Comparison of ENCODE assay signal across 23 cellular contexts in the genomic region with DNA sequence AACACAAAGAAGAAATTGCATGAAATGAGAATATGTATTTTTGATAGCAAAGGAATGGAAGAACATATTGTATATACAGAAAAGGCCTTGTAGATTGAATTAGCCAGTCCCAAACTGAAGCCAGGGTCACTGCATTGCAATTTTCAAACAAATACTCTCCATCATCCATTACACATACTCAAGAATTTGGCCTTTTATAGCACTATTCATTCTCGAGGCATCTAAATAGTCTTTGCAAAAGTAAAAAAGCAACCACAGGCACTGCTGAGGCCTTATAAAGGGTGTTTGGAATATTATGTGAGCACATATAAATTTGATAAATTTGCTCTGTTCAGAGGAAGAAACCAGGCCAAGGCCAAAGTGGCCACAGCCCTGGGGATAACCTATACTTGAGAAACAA.
DNase-seq lines count a peak whose midpoint lies in the region; ATAC-seq and TF ChIP-seq lines count a peak whose summit lies in the region.
"Had no signal": no experiment of that assay in that cellular context is flagged by ENCODE, and none has a peak within 500 bp of the region (broad histone marks: within the 10 kb centered on the region; RNA-seq: fewer than 3 reads in every experiment).

No MANE protein-coding gene starts in this region.

- no peak overlapping the region for H3K9ac ChIP-seq in adipocyte (ENCODE audit: low read length)

- no peaks in the 10 kb centered on the region for H3K9me3 Mint-ChIP-seq in activated CD4-positive, alpha-beta memory T cell treated with anti-CD3 and anti-CD28 coated beads for 36 hours
- H3K9me3 Mint-ChIP-seq in activated CD4-positive, alpha-beta memory T cell treated with anti-CD3 and anti-CD28 coated beads, Interleukin-2, amount 10 ng/mL, durations not matched to agents 7 days and 5 days: peaks cover 5% of the 10 kb centered on the region
- H3K9me3 Mint-ChIP-seq: immature natural killer cell had no signal

- H3K27me3 Mint-ChIP-seq in activated CD4-positive, alpha-beta memory T cell treated with anti-CD3 and anti-CD28 coated beads for 36 hours: no peaks in the 10 kb centered on the region
- no peaks in the 10 kb centered on the region for H3K27me3 Mint-ChIP-seq in activated CD4-positive, alpha-beta memory T cell treated with anti-CD3 and anti-CD28 coated beads, Interleukin-2, amount 10 ng/mL, durations not matched to agents 7 days and 5 days
- H3K27me3 Mint-ChIP-seq: naive thymus-derived CD8-positive, alpha-beta T cell had no signal

- no peak for DNase-seq in activated CD4-positive, alpha-beta memory T cell treated with anti-CD3 and anti-CD28 coated beads for 36 hours
- no peak for DNase-seq in activated CD4-positive, alpha-beta memory T cell treated with anti-CD3 and anti-CD28 coated beads, Interleukin-2, amount 10 ng/mL, durations not matched to agents 7 days and 5 days
- DNase-seq in GM04503 (ENCODE audit: low read depth) (peak; percentile 74), adipocyte (ENCODE audit: low read depth) (peak; percentile 47), osteoblast (ENCODE audit: insufficient read length, low spot score, missing footprints) (no peak), Ammon's horn (ENCODE audit: low spot score) (no peak)
- DNase-seq in NK-92 treated with Interleukin-12 subunit alpha and Interleukin-12 subunit beta, amount 100 ng/mL, for 24 hours (lab: John Stamatoyannopoulos, UW): no peak
- DNase-seq: activated CD4-positive, CD25-positive, alpha-beta regulatory T cell; activated effector memory CD4-positive, alpha-beta T cell treated with Interleukin-2 at 50 U/mL for 16 hours; caudate nucleus; immature natural killer cell; left ventricle myocardium inferior; naive thymus-derived CD8-positive, alpha-beta T cell; NCI-H187; NCI-H526 treated with DMSO at 0.1 percent for 48 hours; retina; stimulated activated CD4-positive, alpha-beta T cell treated with anti-CD3 and anti-CD28 coated beads, Interleukin-2, amount 100 ng/mL, for 48 hours; T1000; tibial artery had no signal

- peak overlapping the region; percentile 82 for H3K27ac Mint-ChIP-seq in activated CD4-positive, alpha-beta memory T cell treated with anti-CD3 and anti-CD28 coated beads for 36 hours
- no peak overlapping the region for H3K27ac Mint-ChIP-seq in activated CD4-positive, alpha-beta memory T cell treated with anti-CD3 and anti-CD28 coated beads, Interleukin-2, amount 10 ng/mL, durations not matched to agents 7 days and 5 days

- no peaks in the 10 kb centered on the region for H3K36me3 ChIP-seq in adipocyte (ENCODE audit: control insufficient read depth, insufficient read depth, low read length, severe bottlenecking)
- H3K36me3 ChIP-seq in osteoblast (ENCODE audit: insufficient read depth, low read length): peaks cover 12% of the 10 kb centered on the region

- H3K27ac ChIP-seq in osteoblast (ENCODE audit: low read depth, low read length): peak overlapping the region; percentile 43
- H3K27ac ChIP-seq: hepatocyte, left ventricle myocardium inferior, tibial artery had no signal

- H2AFZ ChIP-seq in osteoblast (ENCODE audit: low read length): no peak overlapping the region
- H2AFZ ChIP-seq: hepatocyte had no signal

- no peaks in the 10 kb centered on the region for H3K79me2 ChIP-seq in osteoblast (ENCODE audit: insufficient read depth, low read length)
- H3K79me2 ChIP-seq: hepatocyte had no signal

- H4K20me1 ChIP-seq in osteoblast (ENCODE audit: insufficient read depth, low read length): no peaks in the 10 kb centered on the region

- H3K4me3 ChIP-seq in adipocyte (ENCODE audit: low read length) (no peak overlapping the region), osteoblast (ENCODE audit: insufficient read depth, low read length) (no peak overlapping the region)
- H3K4me3 ChIP-seq: hepatocyte, left ventricle myocardium inferior, tibial artery had no signal

- no peak for TF ChIP-seq CTCF in osteoblast (IDR thresholded peaks at IDR 0.05; ENCODE audit: extremely low read depth, low read depth, low read length)

- CTCF ChIA-PET in activated CD4-positive, alpha-beta memory T cell treated with anti-CD3 and anti-CD28 coated beads for 36 hours (lab: Charles Lee): interaction anchor here (0.8 kb wide), 1 partner anchor 42 kb away, joined by 3 read pairs; no protein-coding TSS in a partner anchor
- CTCF ChIA-PET in activated CD4-positive, alpha-beta memory T cell treated with anti-CD3 and anti-CD28 coated beads, Interleukin-2, amount 10 ng/mL, durations not matched to agents 7 days and 5 days (lab: Charles Lee): no interaction called here

- peaks cover 44% of the 10 kb centered on the region for H3K4me1 Mint-ChIP-seq in activated CD4-positive, alpha-beta memory T cell treated with anti-CD3 and anti-CD28 coated beads for 36 hours (ENCODE audit: low read depth)
- peaks cover 6% of the 10 kb centered on the region for H3K4me1 Mint-ChIP-seq in activated CD4-positive, alpha-beta memory T cell treated with anti-CD3 and anti-CD28 coated beads, Interleukin-2, amount 10 ng/mL, durations not matched to agents 7 days and 5 days
- H3K4me1 Mint-ChIP-seq: immature natural killer cell, mesothelial cell of epicardium had no signal

- intact Hi-C loops in activated CD4-positive, alpha-beta memory T cell treated with anti-CD3 and anti-CD28 coated beads for 36 hours (cut with micrococcal nuclease): loop anchor here (1.0 kb wide), 1 partner anchor 8 kb away; no protein-coding TSS in a partner anchor

- POLR2A ChIA-PET in activated CD4-positive, alpha-beta memory T cell treated with anti-CD3 and anti-CD28 coated beads for 36 hours (lab: Charles Lee): interaction anchor here (0.8 to 1.1 kb wide), 3 partner anchors 9 to 196 kb away, joined by 3 to 5 read pairs (median 3); no protein-coding TSS in a partner anchor
- POLR2A ChIA-PET in activated CD4-positive, alpha-beta memory T cell treated with anti-CD3 and anti-CD28 coated beads, Interleukin-2, amount 10 ng/mL, durations not matched to agents 7 days and 5 days (lab: Charles Lee): no interaction called here

- H3K9me3 ChIP-seq in adipocyte (ENCODE audit: control insufficient read depth, low read length) (no peaks in the 10 kb centered on the region), osteoblast (ENCODE audit: low read depth, low read length) (no peaks in the 10 kb centered on the region)
- H3K9me3 ChIP-seq: left ventricle myocardium inferior, tibial artery had no signal

- no peak for ATAC-seq in GM18873 (IDR thresholded peaks at IDR 0.05; ENCODE audit: low FRiP score, unreplicated experiment)
- ATAC-seq: naive thymus-derived CD8-positive, alpha-beta T cell had no signal

- peaks cover 75% of the 10 kb centered on the region for H3K36me3 Mint-ChIP-seq in activated CD4-positive, alpha-beta memory T cell treated with anti-CD3 and anti-CD28 coated beads for 36 hours
- H3K36me3 Mint-ChIP-seq in activated CD4-positive, alpha-beta memory T cell treated with anti-CD3 and anti-CD28 coated beads, Interleukin-2, amount 10 ng/mL, durations not matched to agents 7 days and 5 days (ENCODE audit: low read depth): peaks cover 47% of the 10 kb centered on the region

- no peaks in the 10 kb centered on the region for H3K27me3 ChIP-seq in adipocyte (replicated peaks; ENCODE audit: control insufficient read depth, insufficient read depth, low read length)
- no peaks in the 10 kb centered on the region for H3K27me3 ChIP-seq in osteoblast (ENCODE audit: insufficient read depth, low read length)
- H3K27me3 ChIP-seq: hepatocyte, tibial artery had no signal

- H3K4me1 ChIP-seq in adipocyte (ENCODE audit: control insufficient read depth, insufficient read depth, low read length) (peaks cover 8% of the 10 kb centered on the region), osteoblast (ENCODE audit: insufficient read depth, low read length) (peaks cover 9% of the 10 kb centered on the region)

- H3K4me2 ChIP-seq in osteoblast (ENCODE audit: insufficient read depth, low read length): no peak overlapping the region
- H3K4me2 ChIP-seq: hepatocyte had no signal

- no peak overlapping the region for H3K4me3 Mint-ChIP-seq in activated CD4-positive, alpha-beta memory T cell treated with anti-CD3 and anti-CD28 coated beads for 36 hours
- H3K4me3 Mint-ChIP-seq in activated CD4-positive, alpha-beta memory T cell treated with anti-CD3 and anti-CD28 coated beads, Interleukin-2, amount 10 ng/mL, durations not matched to agents 7 days and 5 days: no peak overlapping the region
- H3K4me3 Mint-ChIP-seq: CD4-positive, CD25-positive, alpha-beta regulatory T cell; immature natural killer cell; mesothelial cell of epicardium; naive thymus-derived CD8-positive, alpha-beta T cell had no signal

Comparison
In these comparisons a context has a peak if more than half of its experiments do, and no peak if none do; other contexts are left out.
1. DNase-seq: peak in GM04503 (single experiment) and adipocyte (single experiment); none in activated CD4-positive, alpha-beta memory T cell treated with anti-CD3 and anti-CD28 coated beads for 36 hours (single experiment), activated CD4-positive, alpha-beta memory T cell treated with anti-CD3 and anti-CD28 coated beads, Interleukin-2, amount 10 ng/mL, durations not matched to agents 7 days and 5 days (single experiment), osteoblast (single experiment), NK-92 treated with Interleukin-12 subunit alpha and Interleukin-12 subunit beta, amount 100 ng/mL, for 24 hours (single experiment) and Ammon's horn (single experiment).